Comparison of ENCODE assay signal across 8 cellular contexts in the genomic region with DNA sequence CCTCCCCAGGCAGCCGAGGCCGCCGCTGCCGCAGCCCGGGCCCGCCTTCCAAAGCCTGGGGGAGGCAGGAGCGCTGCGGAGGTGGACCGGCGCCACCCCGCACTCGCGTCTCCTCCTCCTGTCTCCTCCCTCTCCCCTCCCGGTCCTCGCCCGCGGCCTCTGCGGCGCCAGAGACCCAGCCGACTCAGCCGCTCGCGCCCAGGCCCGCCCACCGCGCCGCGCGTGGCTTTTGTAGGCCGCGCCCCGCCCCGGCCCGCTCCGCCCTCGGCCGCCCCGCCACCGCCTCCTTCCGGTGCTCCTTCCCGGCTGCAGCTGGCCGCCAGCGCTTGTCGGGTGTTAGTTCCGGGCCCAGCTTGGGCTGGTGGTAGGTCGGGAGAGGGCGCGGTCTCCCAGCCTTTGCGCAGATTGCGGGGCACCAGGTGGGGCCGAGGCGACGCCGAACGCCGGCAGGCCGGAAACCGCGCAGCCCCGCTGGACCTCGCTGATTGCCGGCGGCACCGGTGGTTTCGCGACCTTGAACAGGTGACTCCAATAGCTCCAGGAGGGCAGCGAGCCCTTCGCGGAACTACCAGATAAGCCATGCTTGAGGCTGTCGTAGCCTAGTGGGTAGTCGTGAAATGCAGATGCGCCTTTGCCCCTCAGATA. TPM values are rescaled to one million over a fixed set of nuclear protein-coding genes. Genes with fewer than 3 reads are reported as not detected.
DNase-seq lines count a peak whose midpoint lies in the region; ATAC-seq and TF ChIP-seq lines count a peak whose summit lies in the region.

A gene with protein sequence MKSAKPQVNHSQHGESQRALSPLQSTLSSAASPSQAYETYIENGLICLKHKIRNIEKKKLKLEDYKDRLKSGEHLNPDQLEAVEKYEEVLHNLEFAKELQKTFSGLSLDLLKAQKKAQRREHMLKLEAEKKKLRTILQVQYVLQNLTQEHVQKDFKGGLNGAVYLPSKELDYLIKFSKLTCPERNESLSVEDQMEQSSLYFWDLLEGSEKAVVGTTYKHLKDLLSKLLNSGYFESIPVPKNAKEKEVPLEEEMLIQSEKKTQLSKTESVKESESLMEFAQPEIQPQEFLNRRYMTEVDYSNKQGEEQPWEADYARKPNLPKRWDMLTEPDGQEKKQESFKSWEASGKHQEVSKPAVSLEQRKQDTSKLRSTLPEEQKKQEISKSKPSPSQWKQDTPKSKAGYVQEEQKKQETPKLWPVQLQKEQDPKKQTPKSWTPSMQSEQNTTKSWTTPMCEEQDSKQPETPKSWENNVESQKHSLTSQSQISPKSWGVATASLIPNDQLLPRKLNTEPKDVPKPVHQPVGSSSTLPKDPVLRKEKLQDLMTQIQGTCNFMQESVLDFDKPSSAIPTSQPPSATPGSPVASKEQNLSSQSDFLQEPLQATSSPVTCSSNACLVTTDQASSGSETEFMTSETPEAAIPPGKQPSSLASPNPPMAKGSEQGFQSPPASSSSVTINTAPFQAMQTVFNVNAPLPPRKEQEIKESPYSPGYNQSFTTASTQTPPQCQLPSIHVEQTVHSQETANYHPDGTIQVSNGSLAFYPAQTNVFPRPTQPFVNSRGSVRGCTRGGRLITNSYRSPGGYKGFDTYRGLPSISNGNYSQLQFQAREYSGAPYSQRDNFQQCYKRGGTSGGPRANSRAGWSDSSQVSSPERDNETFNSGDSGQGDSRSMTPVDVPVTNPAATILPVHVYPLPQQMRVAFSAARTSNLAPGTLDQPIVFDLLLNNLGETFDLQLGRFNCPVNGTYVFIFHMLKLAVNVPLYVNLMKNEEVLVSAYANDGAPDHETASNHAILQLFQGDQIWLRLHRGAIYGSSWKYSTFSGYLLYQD (minus strand): TSS at position 202 of the 645 bp plus-strand sequence. CDS start 1,431 bp downstream, outside the sequence.

- intact Hi-C loops in adrenal gland (cut with DNase I) (no loop called here), heart left ventricle (cut with DNase I) (loop anchor here in 9 of 10 donors (2.0 to 5.0 kb wide), 8 partner anchors 42 to 63 kb away; a partner anchor contains a TSS), transverse colon (cut with DNase I; ENCODE audit: low total_unique reads) (loop anchor here (10.0 kb wide), 1 partner anchor 60 kb away; a partner anchor contains a TSS)

- peaks cover 10% of the 10 kb centered on the region for H3K36me3 Mint-ChIP-seq in T-cell

- TF ChIP-seq POLR2A in adrenal gland (IDR thresholded peaks at IDR 0.05) (peak; percentile 42 to 94), heart left ventricle (IDR thresholded peaks at IDR 0.05) (peak in 1 of 2 donors; percentile 79), transverse colon (IDR thresholded peaks at IDR 0.05) (peak; percentile 74)

- 0 to 3% (median 0%) methylated on average over 3 to 72 of the region's 72 CpGs for WGBS in adrenal gland, 4 donors
- WGBS in heart left ventricle, 4 donors = 0 to 1% (median 0%) methylated on average over 16 to 72 of the region's 72 CpGs
- WGBS in transverse colon (ENCODE audit: low coverage in 1 of 2), 2 donors = 0% methylated on average over 36 of the region's 72 CpGs; no CpG with 5 or more reads in 1 of the 2 donors

- POLR2A ChIA-PET in T-cell (lab: Charles Lee) = interaction anchor here (0.6 to 1.0 kb wide), 4 partner anchors 10 to 1369 kb away, joined by 3 to 4 read pairs (median 3); no protein-coding TSS in a partner anchor

- peak within 1 kb of the TSS; percentile 35 to 95 (median 80) for H3K4me3 ChIP-seq in adrenal gland
- peak within 1 kb of the TSS; percentile 59 to 99 (median 82) for H3K4me3 ChIP-seq in heart left ventricle
- peak within 1 kb of the TSS; percentile 65 to 90 (median 77) for H3K4me3 ChIP-seq in transverse colon

- H3K4me1 ChIP-seq in adrenal gland (replicated peaks in 1 of 2) = peaks cover 12 to 27% of the 10 kb centered on the region in 2 donors
- peaks cover 0 to 30% (median 13%) of the 10 kb centered on the region in 12 donors for H3K4me1 ChIP-seq in heart left ventricle
- H3K4me1 ChIP-seq in transverse colon = peaks cover 6 to 16% (median 11%) of the 10 kb centered on the region in 4 donors

- TF ChIP-seq CTCF in GM13977 (IDR thresholded peaks at IDR 0.05; ENCODE audit: extremely low read depth, insufficient read depth, missing control alignments) (peak; percentile 45), adrenal gland (IDR thresholded peaks at IDR 0.05) (peak in 5 of 6 experiments; percentile 18 to 42 (median 35)), heart left ventricle (IDR thresholded peaks at IDR 0.05) (peak in 10 of 12 donors; percentile 20 to 68 (median 46)), transverse colon (IDR thresholded peaks at IDR 0.05) (peak in 4 of 5 experiments; percentile 4 to 43 (median 30))

- CTCF ChIA-PET in T-cell (lab: Charles Lee) = interaction anchor here in 1 of 2 donors (0.7 to 1.5 kb wide), 4 partner anchors 10 to 92 kb away, joined by 3 to 10 read pairs (median 4); a partner anchor contains a TSS

- ATAC-seq in HG02870 (IDR thresholded peaks at IDR 0.05; ENCODE audit: unreplicated experiment) = peak; percentile 91
- ATAC-seq in T-cell (replicated peaks in 1 of 4) = peak; percentile 91 to 96 (median 94)
- peak; percentile 96 to 99 (median 98) for ATAC-seq in heart left ventricle

- in situ Hi-C loops in GM13977 (cut with MboI; ENCODE audit: low pct_unique_long_range_greater_than_20kb, low sequenced_read_pairs, unreplicated experiment) = no loop called here
- in situ Hi-C loops in transverse colon (cut with MboI; ENCODE audit: low pct_ligation_motif_present in 1 of 4, low pct_unique_long_range_greater_than_20kb in 1 of 4, low sequenced_read_pairs in 3 of 4) = no loop called here

- DNase-seq in GM13977 (ENCODE audit: low spot score) (peak; percentile 94), NCI-H1436 treated with DMSO at 0.1 percent for 48 hours (lab: John Stamatoyannopoulos, UW) (peak; percentile 73), T-cell (peak; percentile 82 to 97 (median 89)), adrenal gland (peak; percentile 95 to 97 (median 97)), heart left ventricle (peak; percentile 96 to 99 (median 97)), pons (ENCODE audit: low spot score) (peak; percentile 84), transverse colon (peak; percentile 98)

- no peak for TF ChIP-seq EP300 in transverse colon (IDR thresholded peaks at IDR 0.05; ENCODE audit: low read depth)

- H3K36me3 ChIP-seq in adrenal gland (replicated peaks in 1 of 2) (no peaks in the 10 kb centered on the region), heart left ventricle (peaks cover 0 to 4% (median 0%) of the 10 kb centered on the region in 9 donors), transverse colon (no peaks in the 10 kb centered on the region)

- H3K9me3 Mint-ChIP-seq in T-cell = no peaks in the 10 kb centered on the region

- peak within 1 kb of the TSS in 4 of 5 donors; percentile 51 to 95 (median 76) for H3K27ac ChIP-seq in adrenal gland
- H3K27ac ChIP-seq in heart left ventricle = peak within 1 kb of the TSS; percentile 75 to 93 (median 88)
- peak within 1 kb of the TSS; percentile 86 to 92 (median 90) for H3K27ac ChIP-seq in transverse colon

- H3K27ac Mint-ChIP-seq in T-cell = peak within 1 kb of the TSS; percentile 84 to 87

- no peaks in the 10 kb centered on the region for H3K9me3 ChIP-seq in adrenal gland (replicated peaks in 1 of 3)
- no peaks in the 10 kb centered on the region for H3K9me3 ChIP-seq in heart left ventricle
- H3K9me3 ChIP-seq in transverse colon = no peaks in the 10 kb centered on the region

- H3K4me1 Mint-ChIP-seq in T-cell = peaks cover 44 to 48% (median 45%) of the 10 kb centered on the region in 3 donors

- H3K4me3 Mint-ChIP-seq in T-cell = peak within 1 kb of the TSS; percentile 91 to 95 (median 94)

- no peaks in the 10 kb centered on the region for H3K27me3 ChIP-seq in adrenal gland
- no peaks in the 10 kb centered on the region for H3K27me3 ChIP-seq in heart left ventricle
- no peaks in the 10 kb centered on the region for H3K27me3 ChIP-seq in transverse colon

- H3K27me3 Mint-ChIP-seq in T-cell = no peaks in the 10 kb centered on the region

RNA-seq across cellular contexts. Expression of the gene that starts here (rescaled TPM):
- total RNA-seq in T-cell (10 to 100 TPM; 26.3 to 38.9 (median 33.3) TPM), adrenal gland (10 to 100 TPM; 12.1 to 29.4 (median 22.2) TPM), heart left ventricle (10 to 100 TPM; 15.3 to 33.6 (median 30.4) TPM), transverse colon (100 to 1,000 TPM in 1 of 4 donors, 10 to 100 TPM in 3; 24.7 to 322 (median 42.5) TPM)
- polyA plus RNA-seq in adrenal gland (10 to 100 TPM; 26.5 to 40.4 (median 32.9) TPM), heart left ventricle (10 to 100 TPM in 1 of 2 donors, 1 to 10 TPM in 1; 9.9 to 13.9 TPM)

Comparison
In these comparisons a context has a peak if more than half of its experiments do, and no peak if none do; other contexts are left out.
1. Peak in every context shown above with its lines: DNase-seq, ATAC-seq, H3K4me3 ChIP-seq and H3K27ac ChIP-seq.
2. intact Hi-C loops: an anchor here in heart left ventricle (2.0 to 5.0 kb wide) and transverse colon (10.0 kb wide); none called in adrenal gland.